ENCODE assay signal across 8 cellular contexts in genomic region chr11:9688716-9689511, GRCh38. TPM values are rescaled to one million over a fixed set of nuclear protein-coding genes. Genes with fewer than 3 reads are reported as not detected.
A peak's percentile ranks its signal among the peaks of the same experiment; 100 is the strongest.
DNase-seq lines count a peak whose midpoint lies in the region; ATAC-seq and TF ChIP-seq lines count a peak whose summit lies in the region.

No MANE protein-coding gene starts in this region.

- no peak overlapping the region for H2AFZ ChIP-seq in fibroblast of lung (ENCODE audit: low read length)

- POLR2A ChIA-PET in RWPE1 (lab: Yijun Ruan, JAX; ENCODE audit: low non-redundant PET) = interaction anchor here (0.6 kb wide), 1 partner anchor 28 kb away, joined by 3 read pairs; no protein-coding TSS in a partner anchor

- no peaks in the 10 kb centered on the region for H3K27me3 ChIP-seq in fibroblast of lung (ENCODE audit: control insufficient read depth, insufficient read depth, low read length)

- peak; percentile 76 for ATAC-seq in GM19043 (IDR thresholded peaks at IDR 0.05; ENCODE audit: low read depth, unreplicated experiment)
- ATAC-seq in HG03108 (IDR thresholded peaks at IDR 0.05; ENCODE audit: unreplicated experiment) = peak; percentile 65

- H3K4me1 ChIP-seq in fibroblast of lung (ENCODE audit: control insufficient read depth, extremely low read depth, insufficient read depth, low read length) = peaks cover 16% of the 10 kb centered on the region

- H3K79me2 ChIP-seq in fibroblast of lung (ENCODE audit: control insufficient read depth, insufficient read depth, low read length) = peaks cover 46% of the 10 kb centered on the region

- H3K36me3 ChIP-seq in fibroblast of lung (ENCODE audit: control insufficient read depth, insufficient read depth, low read length) = no peaks in the 10 kb centered on the region

- H3K4me3 ChIP-seq in fibroblast of lung (replicated peaks in 1 of 4; ENCODE audit: control extremely low read depth in 1 of 4, insufficient read depth in 1 of 4, low read depth in 3 of 4, low read length in 4 of 4) = peak overlapping the region in 1 of 4 experiments; percentile 5

- H3K9me3 ChIP-seq in fibroblast of lung (ENCODE audit: control insufficient read depth, insufficient read depth, low read depth, low read length) = no peaks in the 10 kb centered on the region

- CTCF ChIA-PET in RWPE1 (lab: Yijun Ruan, JAX) = no interaction called here

- peak; percentile 88 for DNase-seq in Ammon's horn (ENCODE audit: low spot score)
- DNase-seq in RWPE1 (ENCODE audit: low spot score) = peak; percentile 47
- peak; percentile 61 to 91 for DNase-seq in fibroblast of lung (ENCODE audit: low read depth in 2 of 2)
- peak in 32 of 56 donors; percentile 6 to 70 (median 36) for DNase-seq in nucleus accumbens (lab: John Stamatoyannopoulos, UW)
- no peak for DNase-seq in NCI-H82 (lab: John Stamatoyannopoulos, UW)
- DNase-seq in NCI-H1105 treated with DMSO at 0.1 percent for 48 hours (lab: John Stamatoyannopoulos, UW) = no peak

- H3K27ac ChIP-seq in RWPE1 = no peak overlapping the region
- H3K27ac ChIP-seq in fibroblast of lung (ENCODE audit: insufficient read depth, low read length) = peak overlapping the region; percentile 7

- H4K20me1 ChIP-seq in fibroblast of lung (ENCODE audit: control insufficient read depth, extremely low read depth, insufficient read depth, low read length) = no peaks in the 10 kb centered on the region

- no peak overlapping the region for H3K9ac ChIP-seq in fibroblast of lung (ENCODE audit: insufficient read depth, low read length)

- TF ChIP-seq CTCF in RWPE1 (conservative IDR thresholded peaks at IDR 0.05; ENCODE audit: low read depth) (no peak), fibroblast of lung (conservative IDR thresholded peaks at IDR 0.05 in 1 of 2, IDR thresholded peaks at IDR 0.05 in 1 of 2; ENCODE audit: low read depth in 1 of 2, low read length in 2 of 2) (no peak)

- peak overlapping the region; percentile 67 for H3K4me2 ChIP-seq in fibroblast of lung (ENCODE audit: extremely low read depth, insufficient read depth, low read length)

RNA-seq across cellular contexts. Expression of gene SWAP70, which starts 25.0 kb away (rescaled TPM):
- total RNA-seq in fibroblast of lung = 28.2 and 45.1 TPM in 2 replicates
- polyA plus RNA-seq in fibroblast of lung = 45.4 and 74.4 TPM in 2 replicates
- 33.8 and 58.0 TPM in 2 replicates for polyA plus RNA-seq in fibroblast of lung (2012)
- polyA minus RNA-seq in fibroblast of lung (ENCODE audit: low replicate concordance) = 23.5 and 25.1 TPM in 2 replicates

Comparison
In these comparisons a context has a peak if more than half of its experiments do, and no peak if none do; other contexts are left out.
1. DNase-seq: peak in Ammon's horn (single experiment), RWPE1 (single experiment), fibroblast of lung (2 of 2) and nucleus accumbens (32 of 56); none in NCI-H82 (single experiment) and NCI-H1105 treated with DMSO at 0.1 percent for 48 hours (single experiment).